ENCODE assay signal across 14 cellular contexts in genomic region chr2:121826036-121826435, GRCh38.
A peak's percentile ranks its signal among the peaks of the same experiment; 100 is the strongest.
DNase-seq lines count a peak whose midpoint lies in the region; ATAC-seq lines count a peak whose summit lies in the region.
"Had no signal": no experiment of that assay in that cellular context is flagged by ENCODE, and none has a peak within 500 bp of the region (broad histone marks: within the 10 kb centered on the region; RNA-seq: fewer than 3 reads in every experiment).

No MANE protein-coding gene starts in this region.

- H3K4me3 Mint-ChIP-seq in activated T-cell treated with anti-CD3 and anti-CD28 coated beads, Interleukin-2, amount 50 U/mL, for 4 hours = no peak overlapping the region
- H3K4me3 Mint-ChIP-seq: CD14-positive monocyte had no signal

- no peaks in the 10 kb centered on the region for H3K27me3 Mint-ChIP-seq in activated T-cell treated with anti-CD3 and anti-CD28 coated beads, Interleukin-2, amount 50 U/mL, for 4 hours (ENCODE audit: low read depth)

- H3K4me1 Mint-ChIP-seq in activated T-cell treated with anti-CD3 and anti-CD28 coated beads, Interleukin-2, amount 50 U/mL, for 4 hours (ENCODE audit: low read depth) = no peaks in the 10 kb centered on the region
- H3K4me1 Mint-ChIP-seq: CD14-positive monocyte had no signal

- H3K36me3 Mint-ChIP-seq in activated T-cell treated with anti-CD3 and anti-CD28 coated beads, Interleukin-2, amount 50 U/mL, for 4 hours (ENCODE audit: insufficient read depth) = no peaks in the 10 kb centered on the region
- H3K36me3 Mint-ChIP-seq: CD14-positive monocyte had no signal

- no peaks in the 10 kb centered on the region for H3K9me3 Mint-ChIP-seq in activated T-cell treated with anti-CD3 and anti-CD28 coated beads, Interleukin-2, amount 50 U/mL, for 4 hours
- H3K9me3 Mint-ChIP-seq: CD14-positive monocyte had no signal

- no peak for ATAC-seq in activated T-cell treated with anti-CD3 and anti-CD28 coated beads, Interleukin-2, amount 50 U/mL, for 4 hours

- DNase-seq in NCI-H2196 (lab: John Stamatoyannopoulos, UW; ENCODE audit: unreplicated experiment) (peak; percentile 19), NCI-H2196 treated with DMSO at 0.1 percent for 48 hours (lab: John Stamatoyannopoulos, UW; ENCODE audit: unreplicated experiment) (no peak), DMS53 treated with DMSO at 0.1 percent for 48 hours (lab: John Stamatoyannopoulos, UW; ENCODE audit: unreplicated experiment) (peak; percentile 21), astrocyte of the hippocampus (ENCODE audit: low read depth, low spot score) (peak; percentile 32), hepatic stellate cell (ENCODE audit: low spot score) (peak; percentile 32), GF-D8 (lab: John Stamatoyannopoulos, UW) (no peak), SHP77 treated with DMSO at 0.1 percent for 48 hours (lab: John Stamatoyannopoulos, UW) (no peak)
- DNase-seq in activated T-cell treated with anti-CD3 and anti-CD28 coated beads, Interleukin-2, amount 50 U/mL, for 4 hours = no peak
- DNase-seq: DND-41, MG63, NCI-H187 treated with DMSO at 0.1 percent for 48 hours, NCI-H2171, NCI-H524 had no signal

Comparison
In these comparisons a context has a peak if more than half of its experiments do, and no peak if none do; other contexts are left out.
1. DNase-seq: peak in NCI-H2196 (single experiment), DMS53 treated with DMSO at 0.1 percent for 48 hours (single experiment), astrocyte of the hippocampus (single experiment) and hepatic stellate cell (single experiment); none in NCI-H2196 treated with DMSO at 0.1 percent for 48 hours (single experiment), GF-D8 (single experiment), activated T-cell treated with anti-CD3 and anti-CD28 coated beads, Interleukin-2, amount 50 U/mL, for 4 hours (single experiment) and SHP77 treated with DMSO at 0.1 percent for 48 hours (single experiment).